17 cellular contexts compared by ENCODE assay signal in the genomic region with DNA sequence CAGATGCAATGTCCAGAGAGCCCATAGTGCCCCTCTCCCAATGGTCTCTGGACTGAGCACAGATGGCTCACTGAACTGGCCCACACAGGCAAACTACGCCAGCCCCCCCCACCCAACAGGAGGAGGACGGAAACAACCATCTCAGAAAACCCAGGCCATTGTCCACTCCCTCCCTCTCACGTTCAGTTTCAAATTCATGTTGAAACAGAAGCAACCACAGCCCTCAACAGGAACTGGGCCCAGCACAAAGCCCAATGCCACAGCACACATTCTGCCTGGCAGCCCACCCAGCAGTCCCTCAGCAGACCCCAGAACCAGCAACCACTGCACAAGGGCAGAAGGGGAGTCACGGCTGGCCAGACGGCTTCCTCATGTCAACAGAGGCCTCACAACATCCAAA. TPM values are rescaled to one million over a fixed set of nuclear protein-coding genes. Genes with fewer than 3 reads are reported as not detected.
DNase-seq lines count a peak whose midpoint lies in the region; ATAC-seq and TF ChIP-seq lines count a peak whose summit lies in the region.
"Had no signal": no experiment of that assay in that cellular context is flagged by ENCODE, and none has a peak within 500 bp of the region (broad histone marks: within the 10 kb centered on the region; RNA-seq: fewer than 3 reads in every experiment).

No MANE protein-coding gene starts in this region.

- intact Hi-C loops in spleen (cut with DNase I; ENCODE audit: low total_unique reads) (no loop called here), left colon (cut with DNase I, micrococcal nuclease) (no loop called here)

- H3K9me3 ChIP-seq in SU-DHL-6 (ENCODE audit: insufficient read depth, low read length) (no peaks in the 10 kb centered on the region), spleen (no peaks in the 10 kb centered on the region)
- H3K9me3 ChIP-seq: A549, esophagus squamous epithelium, MG63, pancreas had no signal

- no peak for TF ChIP-seq POLR2A in spleen (IDR thresholded peaks at IDR 0.05)

- H3K79me2 ChIP-seq in SU-DHL-6 (ENCODE audit: insufficient read depth, low read length) = peaks cover 100% of the 10 kb centered on the region

- DNase-seq in activated CD4-positive, alpha-beta T cell treated with anti-CD3 and anti-CD28 coated beads, Interleukin-2, amount 10 ng/mL, durations not matched to agents 7 days and 5 days = no peak
- no peak for DNase-seq in activated CD4-positive, alpha-beta T cell treated with anti-CD3 and anti-CD28 coated beads, Interleukin-2, amount 50 U/mL, for 48 hours
- no peak for DNase-seq in central memory CD8-positive, alpha-beta T cell (ENCODE audit: low spot score in 2 of 2)
- DNase-seq in spleen (peak; percentile 63), germinal center (ENCODE audit: low spot score) (no peak), foreskin melanocyte (no peak), left colon (no peak)
- DNase-seq: esophagus squamous epithelium; HCEC 1CT; MG63; NCI-H187; NCI-H446 treated with DMSO at 0.1 percent for 48 hours; stimulated activated CD4-positive, alpha-beta T cell treated with anti-CD3 and anti-CD28 coated beads, Interleukin-4, amount 100 ng/mL, for 24 hours had no signal

- H3K4me2 ChIP-seq in SU-DHL-6 (ENCODE audit: low read depth, low read length, poor library complexity, severe bottlenecking) = peak overlapping the region; percentile 3
- H3K4me2 ChIP-seq: A549 had no signal

- H3F3A ChIP-seq in SU-DHL-6 (ENCODE audit: insufficient read depth) = peaks cover 24% of the 10 kb centered on the region

- H3K4me3 Mint-ChIP-seq in activated CD4-positive, alpha-beta T cell treated with anti-CD3 and anti-CD28 coated beads, Interleukin-2, amount 10 ng/mL, durations not matched to agents 7 days and 5 days = peak overlapping the region; percentile 20
- H3K4me3 Mint-ChIP-seq in central memory CD8-positive, alpha-beta T cell = peak overlapping the region; percentile 77

- H3K9me3 Mint-ChIP-seq in activated CD4-positive, alpha-beta T cell treated with anti-CD3 and anti-CD28 coated beads, Interleukin-2, amount 10 ng/mL, durations not matched to agents 7 days and 5 days = no peaks in the 10 kb centered on the region
- no peaks in the 10 kb centered on the region for H3K9me3 Mint-ChIP-seq in central memory CD8-positive, alpha-beta T cell

- H3K4me3 ChIP-seq in SU-DHL-6 (ENCODE audit: insufficient read depth, low read length, poor library complexity, severe bottlenecking) = no peak overlapping the region
- no peak overlapping the region for H3K4me3 ChIP-seq in spleen
- H3K4me3 ChIP-seq: A549, esophagus squamous epithelium, MG63, pancreas had no signal

- no peaks in the 10 kb centered on the region for H3K27me3 ChIP-seq in SU-DHL-6 (ENCODE audit: low read length)
- H3K27me3 ChIP-seq in spleen (replicated peaks in 1 of 7) = no peaks in the 10 kb centered on the region
- H3K27me3 ChIP-seq: esophagus squamous epithelium, MG63, pancreas had no signal

- H3K36me3 Mint-ChIP-seq in activated CD4-positive, alpha-beta T cell treated with anti-CD3 and anti-CD28 coated beads, Interleukin-2, amount 10 ng/mL, durations not matched to agents 7 days and 5 days (ENCODE audit: low read depth) = peaks cover 78% of the 10 kb centered on the region
- peaks cover 67% of the 10 kb centered on the region for H3K36me3 Mint-ChIP-seq in central memory CD8-positive, alpha-beta T cell (ENCODE audit: insufficient read depth)

- TF ChIP-seq CTCF in SU-DHL-6 (IDR thresholded peaks at IDR 0.05; ENCODE audit: insufficient read depth, low read length, poor library complexity, severe bottlenecking) (no peak), spleen (IDR thresholded peaks at IDR 0.05 in 8 of 11, conservative IDR thresholded peaks at IDR 0.05 in 3 of 11) (no peak)

- ATAC-seq in central memory CD8-positive, alpha-beta T cell (replicated peaks; ENCODE audit: extremely low read depth, poor library complexity, severe bottlenecking) = no peak
- no peak for ATAC-seq in left colon
- ATAC-seq: pancreas had no signal

- H3K4me1 ChIP-seq in spleen = peaks cover 52 to 100% (median 100%) of the 10 kb centered on the region in 6 donors
- H3K4me1 ChIP-seq: A549 had no signal

- H3K9ac ChIP-seq in SU-DHL-6 (ENCODE audit: low read length) = no peak overlapping the region

- peaks cover 26% of the 10 kb centered on the region; the same call in 1 of the 2 replicates for H4K20me1 ChIP-seq in SU-DHL-6 (ENCODE audit: low read depth, low read length)

- H3K4me1 Mint-ChIP-seq in activated CD4-positive, alpha-beta T cell treated with anti-CD3 and anti-CD28 coated beads, Interleukin-2, amount 10 ng/mL, durations not matched to agents 7 days and 5 days = peaks cover 93% of the 10 kb centered on the region
- H3K4me1 Mint-ChIP-seq in central memory CD8-positive, alpha-beta T cell = peaks cover 89% of the 10 kb centered on the region

- no peaks in the 10 kb centered on the region for H3K27me3 Mint-ChIP-seq in activated CD4-positive, alpha-beta T cell treated with anti-CD3 and anti-CD28 coated beads, Interleukin-2, amount 10 ng/mL, durations not matched to agents 7 days and 5 days
- H3K27me3 Mint-ChIP-seq in central memory CD8-positive, alpha-beta T cell = no peaks in the 10 kb centered on the region

- POLR2A ChIA-PET in activated CD4-positive, alpha-beta T cell treated with anti-CD3 and anti-CD28 coated beads, Interleukin-2, amount 10 ng/mL, durations not matched to agents 7 days and 5 days (lab: Charles Lee) = no interaction called here

- 53 to 83% (median 64%) methylated on average over 3 to 5 of the region's 5 CpGs for WGBS in spleen, 5 donors

- no peak overlapping the region for H2AFZ ChIP-seq in SU-DHL-6 (ENCODE audit: low read depth, low read length, severe bottlenecking)

- no peaks in the 10 kb centered on the region for H3K9me2 ChIP-seq in SU-DHL-6 (replicated peaks; ENCODE audit: insufficient read depth, low read length)

- peak overlapping the region; percentile 78 for H3K27ac Mint-ChIP-seq in activated CD4-positive, alpha-beta T cell treated with anti-CD3 and anti-CD28 coated beads, Interleukin-2, amount 10 ng/mL, durations not matched to agents 7 days and 5 days
- peak overlapping the region; percentile 99 for H3K27ac Mint-ChIP-seq in central memory CD8-positive, alpha-beta T cell (ENCODE audit: low read depth)

- H3K36me3 ChIP-seq in SU-DHL-6 (ENCODE audit: low read length) = peaks cover 8% of the 10 kb centered on the region
- peaks cover 0 to 58% (median 12%) of the 10 kb centered on the region in 6 donors for H3K36me3 ChIP-seq in spleen
- H3K36me3 ChIP-seq: MG63, pancreas had no signal

- CTCF ChIA-PET in activated CD4-positive, alpha-beta T cell treated with anti-CD3 and anti-CD28 coated beads, Interleukin-2, amount 10 ng/mL, durations not matched to agents 7 days and 5 days (lab: Charles Lee) = no interaction called here

- H3K27ac ChIP-seq in SU-DHL-6 (ENCODE audit: low read depth, low read length) (0 out of 2 replicates have a peak overlapping the region, but pooled peaks have one; percentile 16), spleen (peak overlapping the region in 6 of 8 donors; percentile 1 to 94 (median 92))
- H3K27ac ChIP-seq: A549, pancreas, VCaP had no signal

RNA-seq across cellular contexts. Expression of gene CCDC88C, which starts 10.6 kb away (rescaled TPM):
- 100 to 1,000 TPM; 187 to 193 TPM for total RNA-seq in activated CD4-positive, alpha-beta T cell treated with anti-CD3 and anti-CD28 coated beads, Interleukin-2, amount 10 ng/mL, durations not matched to agents 7 days and 5 days
- total RNA-seq in spleen (100 to 1,000 TPM in 6 of 7 donors, 10 to 100 TPM in 1; 96.4 to 136 (median 107) TPM), left colon (10 to 100 TPM; 52.4 to 65.8 TPM)
- 10 to 100 TPM; 23.2 to 38.4 (median 29.8) TPM for polyA plus RNA-seq in spleen
